36 cellular contexts compared by ENCODE assay signal in genomic region chr5:147727200-147727599, GRCh38. TPM values are rescaled to one million over a fixed set of nuclear protein-coding genes. Genes with fewer than 3 reads are reported as not detected.
"Had no signal": no experiment of that assay in that cellular context is flagged by ENCODE, and none has a peak within 500 bp of the region (broad histone marks: within the 10 kb centered on the region; RNA-seq: fewer than 3 reads in every experiment).

No MANE protein-coding gene starts in this region.

- H3K9me3 Mint-ChIP-seq: activated CD4-positive, alpha-beta memory T cell treated with anti-CD3 and anti-CD28 coated beads for 36 hours; activated T-helper 1 cell treated with anti-CD3 and anti-CD28 coated beads, Interleukin-12 subunit alpha, Interleukin-12 subunit beta, Interleukin-2, Interleukin-4 antibody, amounts not matched to agents 30 ng/mL and 10 ng/mL and 1 ng/mL, durations not matched to agents 14 hours and 24 hours and 36 hours; central memory CD8-positive, alpha-beta T cell; effector memory CD8-positive, alpha-beta T cell had no signal

- H3K27ac Mint-ChIP-seq: activated CD4-positive, alpha-beta memory T cell treated with anti-CD3 and anti-CD28 coated beads for 36 hours; activated CD4-positive, alpha-beta T cell treated with anti-CD3 and anti-CD28 coated beads for 36 hours; activated CD4-positive, alpha-beta T cell treated with anti-CD3 and anti-CD28 coated beads, Interleukin-2, amount 10 ng/mL, durations not matched to agents 24 days and 14 days; activated CD8-positive, alpha-beta memory T cell treated with anti-CD3 and anti-CD28 coated beads, Interleukin-2, amount 10 ng/mL, durations not matched to agents 7 days and 5 days; activated CD8-positive, alpha-beta T cell treated with anti-CD3 and anti-CD28 coated beads, Interleukin-2, amount 10 ng/mL, durations not matched to agents 7 days and 5 days; activated naive CD4-positive, alpha-beta T cell treated with anti-CD3 and anti-CD28 coated beads for 36 hours; activated naive CD4-positive, alpha-beta T cell treated with anti-CD3 and anti-CD28 coated beads, Interleukin-2, amount 50 U/mL, for 24 hours; activated naive CD8-positive, alpha-beta T cell treated with anti-CD3 and anti-CD28 coated beads for 36 hours; activated naive CD8-positive, alpha-beta T cell treated with anti-CD3 and anti-CD28 coated beads, Interleukin-2, amount 50 U/mL, for 24 hours; activated T-helper 1 cell treated with anti-CD3 and anti-CD28 coated beads, Interleukin-12 subunit alpha, Interleukin-12 subunit beta, Interleukin-2, Interleukin-4 antibody, amounts not matched to agents 30 ng/mL and 10 ng/mL and 1 ng/mL, durations not matched to agents 14 hours and 24 hours and 36 hours; activated T-helper 2 cell treated with anti-CD3 and anti-CD28 coated beads, Interferon-gamma antibody, Interleukin-2, Interleukin-4, amounts not matched to agents 10 μg/mL and 5 μg/mL and 100 μg/mL, durations not matched to agents 14 hours and 24 hours and 36 hours; effector memory CD8-positive, alpha-beta T cell; T-helper 17 cell; T-helper 2 cell treated with Interferon-gamma antibody and Interleukin-4, amounts not matched to agents 5 μg/mL and 100 μg/mL, for 36 hours had no signal

- H3K36me3 Mint-ChIP-seq: activated CD4-positive, alpha-beta memory T cell treated with anti-CD3 and anti-CD28 coated beads for 36 hours; activated CD8-positive, alpha-beta memory T cell treated with anti-CD3 and anti-CD28 coated beads, Interleukin-2, amount 10 ng/mL, durations not matched to agents 7 days and 5 days had no signal

- H3K4me1 Mint-ChIP-seq: activated CD4-positive, alpha-beta T cell treated with anti-CD3 and anti-CD28 coated beads for 36 hours; activated CD4-positive, alpha-beta T cell treated with anti-CD3 and anti-CD28 coated beads, Interleukin-2, amount 10 ng/mL, durations not matched to agents 24 days and 14 days; activated CD8-positive, alpha-beta memory T cell treated with anti-CD3 and anti-CD28 coated beads, Interleukin-2, amount 10 ng/mL, durations not matched to agents 7 days and 5 days; activated naive CD4-positive, alpha-beta T cell treated with anti-CD3 and anti-CD28 coated beads, Interleukin-2, amount 50 U/mL, for 24 hours; activated naive CD8-positive, alpha-beta T cell treated with anti-CD3 and anti-CD28 coated beads for 36 hours; activated naive CD8-positive, alpha-beta T cell treated with anti-CD3 and anti-CD28 coated beads, Interleukin-2, amount 50 U/mL, for 24 hours; T-helper 17 cell had no signal

- DNase-seq: activated CD4-positive, alpha-beta memory T cell treated with anti-CD3 and anti-CD28 coated beads for 36 hours; activated CD4-positive, alpha-beta T cell treated with anti-CD3 and anti-CD28 coated beads for 36 hours; activated CD4-positive, alpha-beta T cell treated with anti-CD3 and anti-CD28 coated beads, Interleukin-2, amount 10 ng/mL, durations not matched to agents 24 days and 14 days; activated CD4-positive, CD25-positive, alpha-beta regulatory T cell; activated CD4-positive, CD25-positive, alpha-beta regulatory T cell treated with anti-CD3 and anti-CD28 coated beads, Interleukin-2, amount 50 U/mL, for 72 hours; activated CD8-positive, alpha-beta memory T cell treated with anti-CD3 and anti-CD28 coated beads, Interleukin-2, amount 10 ng/mL, durations not matched to agents 7 days and 5 days; activated CD8-positive, alpha-beta memory T cell treated with anti-CD3 and anti-CD28 coated beads, Interleukin-2, amount 50 U/mL, for 4 hours; activated CD8-positive, alpha-beta T cell treated with anti-CD3 and anti-CD28 coated beads, Interleukin-2, amount 10 ng/mL, durations not matched to agents 7 days and 5 days; activated effector memory CD4-positive, alpha-beta T cell treated with anti-CD3 and anti-CD28 coated beads, Interleukin-2, amount 50 U/mL, for 16 hours; activated naive CD4-positive, alpha-beta T cell treated with anti-CD3 and anti-CD28 coated beads for 36 hours; activated naive CD8-positive, alpha-beta T cell treated with anti-CD3 and anti-CD28 coated beads for 36 hours; activated naive CD8-positive, alpha-beta T cell treated with anti-CD3 and anti-CD28 coated beads, Interleukin-2, amount 50 U/mL, for 24 hours; activated T-cell treated with anti-CD3 and anti-CD28 coated beads, Interleukin-2, amount 50 U/mL, for 1 hour; activated T-cell treated with anti-CD3 and anti-CD28 coated beads, Interleukin-2, amount 50 U/mL, for 48 hours; amygdala; aorta; brain microvascular endothelial cell; dermis blood vessel endothelial cell; effector CD4-positive, alpha-beta T cell; effector memory CD8-positive, alpha-beta T cell; esophagus squamous epithelium; foreskin fibroblast; glutamatergic neuron; heart left ventricle; hypothalamus; T-helper 1 cell; T-helper 17 cell had no signal

- H3K4me3 ChIP-seq: adrenal gland, coronary artery, esophagus squamous epithelium, heart left ventricle had no signal

- H3K27me3 Mint-ChIP-seq: activated CD4-positive, alpha-beta memory T cell treated with anti-CD3 and anti-CD28 coated beads for 36 hours; activated CD4-positive, alpha-beta T cell treated with anti-CD3 and anti-CD28 coated beads, Interleukin-2, amount 10 ng/mL, durations not matched to agents 24 days and 14 days; activated CD8-positive, alpha-beta memory T cell treated with anti-CD3 and anti-CD28 coated beads, Interleukin-2, amount 10 ng/mL, durations not matched to agents 7 days and 5 days; activated naive CD4-positive, alpha-beta T cell treated with anti-CD3 and anti-CD28 coated beads, Interleukin-2, amount 50 U/mL, for 24 hours; activated naive CD8-positive, alpha-beta T cell treated with anti-CD3 and anti-CD28 coated beads for 36 hours; activated naive CD8-positive, alpha-beta T cell treated with anti-CD3 and anti-CD28 coated beads, Interleukin-2, amount 50 U/mL, for 24 hours; central memory CD8-positive, alpha-beta T cell; effector memory CD8-positive, alpha-beta T cell; T-helper 17 cell had no signal

- H3K4me3 Mint-ChIP-seq: activated CD4-positive, alpha-beta memory T cell treated with anti-CD3 and anti-CD28 coated beads for 36 hours; activated CD4-positive, alpha-beta T cell treated with anti-CD3 and anti-CD28 coated beads for 36 hours; activated CD4-positive, alpha-beta T cell treated with anti-CD3 and anti-CD28 coated beads, Interleukin-2, amount 10 ng/mL, durations not matched to agents 24 days and 14 days; activated CD8-positive, alpha-beta memory T cell treated with anti-CD3 and anti-CD28 coated beads, Interleukin-2, amount 10 ng/mL, durations not matched to agents 7 days and 5 days; activated CD8-positive, alpha-beta T cell treated with anti-CD3 and anti-CD28 coated beads, Interleukin-2, amount 10 ng/mL, durations not matched to agents 7 days and 5 days; activated naive CD4-positive, alpha-beta T cell treated with anti-CD3 and anti-CD28 coated beads for 36 hours; activated naive CD4-positive, alpha-beta T cell treated with anti-CD3 and anti-CD28 coated beads, Interleukin-2, amount 50 U/mL, for 24 hours; activated naive CD8-positive, alpha-beta T cell treated with anti-CD3 and anti-CD28 coated beads for 36 hours; activated naive CD8-positive, alpha-beta T cell treated with anti-CD3 and anti-CD28 coated beads, Interleukin-2, amount 50 U/mL, for 24 hours; activated T-helper 1 cell treated with anti-CD3 and anti-CD28 coated beads, Interleukin-12 subunit alpha, Interleukin-12 subunit beta, Interleukin-2, Interleukin-4 antibody, amounts not matched to agents 30 ng/mL and 10 ng/mL and 1 ng/mL, durations not matched to agents 14 hours and 24 hours and 36 hours; central memory CD8-positive, alpha-beta T cell; effector memory CD8-positive, alpha-beta T cell; T-helper 17 cell; T-helper 2 cell treated with Interferon-gamma antibody and Interleukin-4, amounts not matched to agents 5 μg/mL and 100 μg/mL, for 36 hours had no signal

RNA-seq across cellular contexts. Expression of gene JAKMIP2, which starts 55.3 kb away (rescaled TPM):
- total RNA-seq: bronchial epithelial cell, dermis blood vessel endothelial cell, endothelial cell of umbilical vein had no signal
- polyA plus RNA-seq: endothelial cell of umbilical vein had no signal
